Comparison of ENCODE assay signal across 1 cellular context in genomic region chr12:113136990-113137511, GRCh38.
TF ChIP-seq lines count a peak whose summit lies in the region.

No MANE protein-coding gene starts in this region.

TF ChIP-seq in WTC11, 78 proteins besides CTCF, POLR2A, EP300 and RAD21 (continued from another document):
- no peak for TF ChIP-seq FOXP4 (CRISPR knock-in tag; IDR thresholded peaks at IDR 0.05)
